In genomic region chr19:37466277-37466797, GRCh38 we compare ENCODE assay signal across 8 cellular contexts. TPM values are rescaled to one million over a fixed set of nuclear protein-coding genes. Genes with fewer than 3 reads are reported as not detected.
A peak's percentile ranks its signal among the peaks of the same experiment; 100 is the strongest.
DNase-seq lines count a peak whose midpoint lies in the region; TF ChIP-seq lines count a peak whose summit lies in the region.

No MANE protein-coding gene starts in this region.

- H3K9ac ChIP-seq in liver (ENCODE audit: low read depth in 1 of 2, low read length in 2 of 2): peak overlapping the region; percentile 11 to 62

- H3K9me3 ChIP-seq in liver (ENCODE audit: control insufficient read depth in 4 of 4, low read length in 3 of 4) (peaks cover 7 to 26% (median 21%) of the 10 kb centered on the region in 4 donors), thyroid gland (no peaks in the 10 kb centered on the region)

- intact Hi-C loops in thyroid gland (cut with DNase I): no loop called here

- peak overlapping the region; percentile 58 to 78 for H3K27ac ChIP-seq in liver (ENCODE audit: low read depth in 1 of 2, low read length in 2 of 2)
- H3K27ac ChIP-seq in thyroid gland: peak overlapping the region in 2 of 3 donors; percentile 63 to 88

- H3K4me3 ChIP-seq in astrocyte of the cerebellum (ENCODE audit: low read depth, low read length): peak overlapping the region; percentile 97
- peak overlapping the region; percentile 77 to 90 (median 80) for H3K4me3 ChIP-seq in liver (ENCODE audit: low read depth in 1 of 3, low read length in 3 of 3)
- H3K4me3 ChIP-seq in thyroid gland (replicated peaks in 1 of 3): peak overlapping the region; percentile 41 to 82 (median 58)

- TF ChIP-seq POLR2A in thyroid gland (IDR thresholded peaks at IDR 0.05): no peak

- 38% methylated on average over 25 of the region's 25 CpGs for WGBS in liver
- WGBS in thyroid gland, 2 donors: 29 to 34% methylated on average over 25 of the region's 25 CpGs

- in situ Hi-C loops in astrocyte of the cerebellum (cut with HindIII; ENCODE audit: low sequenced_read_pairs): no loop called here

- TF ChIP-seq CTCF in astrocyte of the cerebellum (IDR thresholded peaks at IDR 0.05; ENCODE audit: low read depth, low read length, missing control alignments) (no peak), liver (IDR thresholded peaks at IDR 0.05; ENCODE audit: low read depth, low read length, missing input control) (no peak), thyroid gland (IDR thresholded peaks at IDR 0.05) (no peak)

- peaks cover 4 to 36% (median 27%) of the 10 kb centered on the region in 4 donors for H3K36me3 ChIP-seq in liver (ENCODE audit: control insufficient read depth in 4 of 4, insufficient read depth in 3 of 4, low read depth in 1 of 4, low read length in 3 of 4)
- peaks cover 23% of the 10 kb centered on the region in 2 donors for H3K36me3 ChIP-seq in thyroid gland

- DNase-seq in activated T-cell treated with anti-CD3 and anti-CD28 coated beads, Interleukin-2, amount 50 U/mL, for 1 hour: peak; percentile 18
- no peak for DNase-seq in activated T-cell treated with anti-CD3 and anti-CD28 coated beads, Interleukin-2, amount 50 U/mL, for 48 hours
- DNase-seq in astrocyte of the cerebellum (ENCODE audit: low read depth) (no peak), thyroid gland (peak in 1 of 2 donors; percentile 2), SIG-M5 (lab: John Stamatoyannopoulos, UW) (no peak), NCI-H2196 treated with DMSO at 0.1 percent for 48 hours (lab: John Stamatoyannopoulos, UW; ENCODE audit: unreplicated experiment) (no peak)
- no peak for DNase-seq in stimulated activated CD4-positive, alpha-beta T cell treated with anti-CD3 and anti-CD28 coated beads, Interleukin-2, amount 100 ng/mL, for 24 hours

- H3K4me1 ChIP-seq in liver (ENCODE audit: control insufficient read depth in 4 of 4, insufficient read depth in 4 of 4, low read length in 3 of 4) (peaks cover 0 to 25% (median 13%) of the 10 kb centered on the region in 4 donors), thyroid gland (peaks cover 3 to 16% of the 10 kb centered on the region in 2 donors)

- H3K27me3 ChIP-seq in liver (ENCODE audit: control insufficient read depth in 4 of 4, insufficient read depth in 4 of 4, low read length in 3 of 4) (no peaks in the 10 kb centered on the region), thyroid gland (no peaks in the 10 kb centered on the region)

- TF ChIP-seq RAD21 in liver (IDR thresholded peaks at IDR 0.05): no peak

TF ChIP-seq in liver, 16 proteins besides CTCF, POLR2A, EP300 and RAD21:
- TF ChIP-seq NR2F2 (IDR thresholded peaks at IDR 0.05): no peak
- no peak for TF ChIP-seq REST (IDR thresholded peaks at IDR 0.05)
- no peak for TF ChIP-seq RXRA (IDR thresholded peaks at IDR 0.05)
- no peak for TF ChIP-seq SP1 (IDR thresholded peaks at IDR 0.05)
- no peak for TF ChIP-seq GABPA (IDR thresholded peaks at IDR 0.05 in 1 of 2, conservative IDR thresholded peaks at IDR 0.05 in 1 of 2)
- TF ChIP-seq TAF1 (conservative IDR thresholded peaks at IDR 0.05): no peak
- no peak for TF ChIP-seq MAX (IDR thresholded peaks at IDR 0.05)
- no peak for TF ChIP-seq FOXA1 (IDR thresholded peaks at IDR 0.05)
- no peak for TF ChIP-seq HNF4G (IDR thresholded peaks at IDR 0.05)
- TF ChIP-seq HNF4A (conservative IDR thresholded peaks at IDR 0.05): no peak
- TF ChIP-seq JUND (IDR thresholded peaks at IDR 0.05): no peak

RNA-seq across cellular contexts. Expression of gene ZNF569, which starts 0.9 kb away (rescaled TPM):
- total RNA-seq in liver: 1 to 10 TPM; 1.5 to 6.2 TPM
- polyA plus RNA-seq in liver: 1 to 10 TPM in 1 of 2 donors, under 1 TPM in 1; 0.90 to 1.2 TPM
- total RNA-seq in thyroid gland: 10 to 100 TPM in 1 of 4 donors, 1 to 10 TPM in 3; 8.6 to 13.7 (median 9.7) TPM

RNA-seq across cellular contexts. Expression of gene ZNF570, which starts 2.8 kb away (rescaled TPM):
- 1 to 10 TPM; 2.2 to 2.3 TPM for total RNA-seq in liver
- under 1 TPM; 0.96 to 0.97 TPM for polyA plus RNA-seq in liver
- 10 to 100 TPM in 2 of 4 donors, 1 to 10 TPM in 2; 8.8 to 19.6 (median 12.9) TPM for total RNA-seq in thyroid gland

RNA-seq across cellular contexts. Expression of gene ZNF793, which starts 40.4 kb away (rescaled TPM):
- total RNA-seq in liver (under 1 TPM; 0.84 to 0.93 TPM), thyroid gland (10 to 100 TPM in 2 of 4 donors, 1 to 10 TPM in 2; 8.7 to 11.3 (median 10.2) TPM)
- under 1 TPM; 0.15 to 0.18 TPM for polyA plus RNA-seq in liver

Comparison
In these comparisons a context has a peak if more than half of its experiments do, and no peak if none do; other contexts are left out.
1. RNA of gene ZNF793, which starts 40.4 kb away (total RNA-seq): 8.7 to 11.3 TPM in thyroid gland; 0.84 to 0.93 TPM in liver; every median in the first group is over 4 times any median in the second.
2. Peak in every context shown above with its lines, with median percentiles within 50 percentile points of each other: H3K4me3 ChIP-seq.